In genomic region chr4:73606465-73606974, GRCh38 we compare ENCODE assay signal across 9 cellular contexts. TPM values are rescaled to one million over a fixed set of nuclear protein-coding genes. Genes with fewer than 3 reads are reported as not detected.
DNase-seq lines count a peak whose midpoint lies in the region; ATAC-seq and TF ChIP-seq lines count a peak whose summit lies in the region.
"Had no signal": no experiment of that assay in that cellular context is flagged by ENCODE, and none has a peak within 500 bp of the region (broad histone marks: within the 10 kb centered on the region; RNA-seq: fewer than 3 reads in every experiment).

No MANE protein-coding gene starts in this region.

- 87 to 90% (median 89%) methylated on average over 4 of the region's 4 CpGs for WGBS in heart left ventricle, 4 donors

- H3K4me1 ChIP-seq in muscle layer of duodenum (ENCODE audit: control insufficient read depth in 1 of 2, insufficient read depth in 2 of 2, low read length in 2 of 2) = peaks cover 4 to 5% of the 10 kb centered on the region in 2 donors
- H3K4me1 ChIP-seq in heart left ventricle = no peaks in the 10 kb centered on the region

- H3K4me1 Mint-ChIP-seq in glutamatergic neuron (ENCODE audit: low read depth, unreplicated experiment) = no peaks in the 10 kb centered on the region

- H3K4me3 ChIP-seq in muscle layer of duodenum (ENCODE audit: low read depth in 1 of 2, low read length in 2 of 2) (no peak overlapping the region), heart left ventricle (no peak overlapping the region)
- H3K4me3 ChIP-seq: K562 had no signal

- no peaks in the 10 kb centered on the region for H3K36me3 ChIP-seq in muscle layer of duodenum (ENCODE audit: control insufficient read depth in 1 of 2, insufficient read depth in 2 of 2, low read length in 2 of 2)
- H3K36me3 ChIP-seq in heart left ventricle = no peaks in the 10 kb centered on the region

- no peak for TF ChIP-seq POLR2A in heart left ventricle (IDR thresholded peaks at IDR 0.05)

- H3K27me3 ChIP-seq in muscle layer of duodenum (ENCODE audit: low read depth, low read length) (no peaks in the 10 kb centered on the region), heart left ventricle (peaks cover 0 to 17% (median 0%) of the 10 kb centered on the region in 9 donors)

- H3K4me3 Mint-ChIP-seq in glutamatergic neuron (ENCODE audit: unreplicated experiment) = no peak overlapping the region

- H3K27ac ChIP-seq in muscle layer of duodenum (ENCODE audit: low read length) = peak overlapping the region; percentile 80
- H3K27ac ChIP-seq in heart left ventricle = no peak overlapping the region

- peaks cover 2% of the 10 kb centered on the region for H3K27me3 Mint-ChIP-seq in glutamatergic neuron (ENCODE audit: unreplicated experiment)

- TF ChIP-seq CTCF in glutamatergic neuron (IDR thresholded peaks at IDR 0.05; ENCODE audit: partially characterized antibody, unreplicated experiment) (no peak), heart left ventricle (IDR thresholded peaks at IDR 0.05) (no peak)

- no peaks in the 10 kb centered on the region for H3K9me3 ChIP-seq in muscle layer of duodenum (ENCODE audit: control insufficient read depth in 1 of 2, low read length in 2 of 2)
- no peaks in the 10 kb centered on the region for H3K9me3 ChIP-seq in heart left ventricle

- intact Hi-C loops in heart left ventricle (cut with DNase I) = no loop called here

- peak; percentile 79 for ATAC-seq in GM18909 (IDR thresholded peaks at IDR 0.05; ENCODE audit: poor library complexity, unreplicated experiment)
- peak; percentile 67 for ATAC-seq in HG02973 (IDR thresholded peaks at IDR 0.05; ENCODE audit: unreplicated experiment)
- no peak for ATAC-seq in heart left ventricle
- ATAC-seq: K562 had no signal

- H3K27ac Mint-ChIP-seq in glutamatergic neuron (ENCODE audit: unreplicated experiment) = no peak overlapping the region

- DNase-seq in NCI-H2029 treated with DMSO at 0.1 percent for 48 hours (lab: John Stamatoyannopoulos, UW) (peak; percentile 74), glutamatergic neuron (no peak), heart left ventricle (no peak), iPS-NIHi11 (ENCODE audit: low spot score) (no peak), SIG-M5 treated with dmso at 0.1 percent for 504 hours (lab: John Stamatoyannopoulos, UW; ENCODE audit: unreplicated experiment) (no peak)

- H3K36me3 Mint-ChIP-seq in glutamatergic neuron (ENCODE audit: unreplicated experiment) = no peaks in the 10 kb centered on the region

- H3K9me3 Mint-ChIP-seq in glutamatergic neuron (ENCODE audit: unreplicated experiment) = no peaks in the 10 kb centered on the region

RNA-seq across cellular contexts. Expression of gene RASSF6, which starts 13.7 kb away (rescaled TPM):
- not detected for total RNA-seq in glutamatergic neuron (ENCODE audit: unreplicated experiment)
- under 1 TPM in 1 of 9 donors, not detected in 8; 0.11 TPM for total RNA-seq in heart left ventricle
- not detected for polyA plus RNA-seq in heart left ventricle

Comparison
In these comparisons a context has a peak if more than half of its experiments do, and no peak if none do; other contexts are left out.
1. ATAC-seq: peak in GM18909 (single experiment) and HG02973 (single experiment); none in heart left ventricle (0 of 4).